1 cellular context compared by ENCODE assay signal in the genomic region with DNA sequence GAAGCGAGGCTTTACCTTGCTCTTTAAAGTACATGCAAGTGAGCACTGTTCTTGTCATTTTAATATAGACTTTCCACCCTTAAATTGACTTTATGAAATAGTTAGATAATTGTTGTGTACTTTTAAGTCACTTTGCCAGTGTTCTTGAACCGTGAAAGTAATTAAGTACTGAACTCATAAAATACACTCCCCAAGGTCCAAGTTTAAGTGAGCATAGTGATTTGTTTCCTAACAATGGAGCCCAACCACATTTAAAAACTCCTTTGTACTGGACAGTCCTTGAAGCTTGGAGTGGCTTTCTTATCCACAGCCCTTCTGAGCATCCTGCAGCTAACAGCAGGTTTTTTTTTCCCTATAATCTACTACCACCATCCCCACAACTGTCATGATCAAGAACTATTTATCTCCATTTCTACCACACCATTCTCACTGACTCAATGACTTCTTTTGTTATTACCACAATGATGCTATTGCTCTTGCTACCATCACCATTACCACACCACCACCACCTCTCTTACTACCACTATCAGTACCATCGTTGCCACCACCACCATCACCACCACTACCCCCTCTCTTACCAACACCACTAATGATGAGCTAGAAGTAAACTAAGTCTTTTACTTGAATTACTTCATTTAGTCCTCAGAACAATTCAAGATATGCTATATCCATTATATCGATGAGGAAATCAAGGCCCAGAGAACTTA.
A peak's percentile ranks its signal among the peaks of the same experiment; 100 is the strongest.
TF ChIP-seq lines count a peak whose summit lies in the region.

No MANE protein-coding gene starts in this region.

TF ChIP-seq in HEK293, 187 proteins besides CTCF, POLR2A, EP300 and RAD21 (continued from another document):
- TF ChIP-seq ZNF449 (tag by site-specific recombination; IDR thresholded peaks at IDR 0.05) (peak; percentile 96), PRDM4 (tag by site-specific recombination; IDR thresholded peaks at IDR 0.05) (no peak)
